In the genomic region with DNA sequence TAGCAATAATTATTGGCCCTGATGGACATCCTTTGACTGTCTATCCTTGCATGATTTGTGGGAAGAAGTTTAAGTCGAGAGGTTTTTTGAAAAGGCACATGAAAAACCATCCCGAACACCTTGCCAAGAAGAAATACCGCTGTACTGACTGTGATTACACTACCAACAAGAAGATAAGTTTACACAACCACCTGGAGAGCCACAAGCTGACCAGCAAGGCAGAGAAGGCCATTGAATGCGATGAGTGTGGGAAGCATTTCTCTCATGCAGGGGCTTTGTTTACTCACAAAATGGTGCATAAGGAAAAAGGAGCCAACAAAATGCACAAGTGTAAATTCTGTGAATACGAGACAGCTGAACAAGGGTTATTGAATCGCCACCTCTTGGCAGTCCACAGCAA, we compare ENCODE assay signal across 30 cellular contexts.
"Had no signal": no experiment of that assay in that cellular context is flagged by ENCODE, and none has a peak within 500 bp of the region (broad histone marks: within the 10 kb centered on the region; RNA-seq: fewer than 3 reads in every experiment).

No MANE protein-coding gene starts in this region.

- H3K27me3 ChIP-seq: ascending aorta, brain microvascular endothelial cell, colonic mucosa, heart left ventricle had no signal

- H3K27ac Mint-ChIP-seq: activated CD4-positive, alpha-beta memory T cell treated with anti-CD3 and anti-CD28 coated beads, Interleukin-2, amount 10 ng/mL, durations not matched to agents 7 days and 5 days; activated CD4-positive, alpha-beta T cell treated with anti-CD3 and anti-CD28 coated beads, Interleukin-2, amount 10 ng/mL, durations not matched to agents 7 days and 5 days; activated naive CD8-positive, alpha-beta T cell treated with anti-CD3 and anti-CD28 coated beads, Interleukin-2, amount 10 ng/mL, durations not matched to agents 7 days and 5 days; activated T-helper 17 cell treated with anti-CD3 and anti-CD28 coated beads, Interleukin-2, amount 50 U/mL, for 72 hours; T-helper 17 cell; T-helper 2 cell treated with Interferon-gamma antibody and Interleukin-4, amounts not matched to agents 5 μg/mL and 100 μg/mL, for 36 hours had no signal

- H3K27ac ChIP-seq: ascending aorta, brain microvascular endothelial cell, colonic mucosa, heart left ventricle, WERI-Rb-1 had no signal

- H3K4me1 ChIP-seq: ascending aorta, colonic mucosa had no signal

- H3K27me3 Mint-ChIP-seq: activated CD4-positive, alpha-beta memory T cell treated with anti-CD3 and anti-CD28 coated beads, Interleukin-2, amount 10 ng/mL, durations not matched to agents 7 days and 5 days; activated CD4-positive, alpha-beta T cell treated with anti-CD3 and anti-CD28 coated beads, Interleukin-2, amount 10 ng/mL, durations not matched to agents 7 days and 5 days; activated naive CD8-positive, alpha-beta T cell treated with anti-CD3 and anti-CD28 coated beads, Interleukin-2, amount 10 ng/mL, durations not matched to agents 7 days and 5 days; activated T-cell treated with anti-CD3 and anti-CD28 coated beads, Interleukin-2, amount 50 U/mL, for 24 hours; activated T-helper 17 cell treated with anti-CD3 and anti-CD28 coated beads, Interleukin-2, amount 50 U/mL, for 72 hours; T-helper 17 cell had no signal

- H3K9me3 ChIP-seq: ascending aorta, colonic mucosa, heart left ventricle had no signal

- ATAC-seq: activated T-helper 17 cell treated with anti-CD3 and anti-CD28 coated beads, Interleukin-2, amount 50 U/mL, for 72 hours; esophagus mucosa; heart left ventricle; T-helper 17 cell had no signal

- DNase-seq: activated CD4-positive, alpha-beta memory T cell treated with anti-CD3 and anti-CD28 coated beads, Interleukin-2, amount 10 ng/mL, durations not matched to agents 7 days and 5 days; activated CD4-positive, alpha-beta T cell treated with anti-CD3 and anti-CD28 coated beads for 1 hour; activated CD4-positive, alpha-beta T cell treated with anti-CD3 and anti-CD28 coated beads for 4 hours; activated CD4-positive, alpha-beta T cell treated with anti-CD3 and anti-CD28 coated beads, Interleukin-2, amount 10 ng/mL, durations not matched to agents 7 days and 5 days; activated CD4-positive, alpha-beta T cell treated with anti-CD3 and anti-CD28 coated beads, Interleukin-2, amount 50 U/mL, for 4 hours; activated CD4-positive, CD25-positive, alpha-beta regulatory T cell; activated CD8-positive, alpha-beta memory T cell treated with anti-CD3 and anti-CD28 coated beads, Interleukin-2, amount 50 U/mL, for 48 hours; activated effector memory CD4-positive, alpha-beta T cell treated with Interleukin-2 at 50 U/mL for 16 hours; activated gamma-delta T cell treated with Interleukin-2 at 50 U/mL for 16 hours; activated naive CD4-positive, alpha-beta T cell treated with anti-CD3 and anti-CD28 coated beads, Interleukin-2, amount 50 U/mL, for 16 hours; activated naive CD4-positive, alpha-beta T cell treated with Interleukin-2 at 50 U/mL for 16 hours; activated naive CD8-positive, alpha-beta T cell treated with anti-CD3 and anti-CD28 coated beads, Interleukin-2, amount 10 ng/mL, durations not matched to agents 7 days and 5 days; activated T-cell treated with anti-CD3 and anti-CD28 coated beads for 4 hours; activated T-cell treated with anti-CD3 and anti-CD28 coated beads, Interleukin-2, amount 50 U/mL, for 24 hours; brain microvascular endothelial cell; central memory CD4-positive, alpha-beta T cell; cerebellar nuclear complex; colonic mucosa; effector CD8-positive, alpha-beta T cell; foreskin fibroblast; heart left ventricle; T-helper 1 cell; T-helper 17 cell; T1000; WERI-Rb-1 had no signal

- H3K9me3 Mint-ChIP-seq: activated CD4-positive, alpha-beta memory T cell treated with anti-CD3 and anti-CD28 coated beads, Interleukin-2, amount 10 ng/mL, durations not matched to agents 7 days and 5 days; activated CD4-positive, alpha-beta T cell treated with anti-CD3 and anti-CD28 coated beads, Interleukin-2, amount 10 ng/mL, durations not matched to agents 7 days and 5 days; activated naive CD8-positive, alpha-beta T cell treated with anti-CD3 and anti-CD28 coated beads, Interleukin-2, amount 10 ng/mL, durations not matched to agents 7 days and 5 days; activated T-cell treated with anti-CD3 and anti-CD28 coated beads, Interleukin-2, amount 50 U/mL, for 24 hours; activated T-helper 17 cell treated with anti-CD3 and anti-CD28 coated beads, Interleukin-2, amount 50 U/mL, for 72 hours; T-helper 2 cell treated with Interferon-gamma antibody and Interleukin-4, amounts not matched to agents 5 μg/mL and 100 μg/mL, for 36 hours had no signal

- H3K4me3 ChIP-seq: ascending aorta, colonic mucosa, heart left ventricle had no signal

- H3K4me1 Mint-ChIP-seq: activated CD4-positive, alpha-beta memory T cell treated with anti-CD3 and anti-CD28 coated beads, Interleukin-2, amount 10 ng/mL, durations not matched to agents 7 days and 5 days; activated CD4-positive, alpha-beta T cell treated with anti-CD3 and anti-CD28 coated beads, Interleukin-2, amount 10 ng/mL, durations not matched to agents 7 days and 5 days; activated naive CD8-positive, alpha-beta T cell treated with anti-CD3 and anti-CD28 coated beads, Interleukin-2, amount 10 ng/mL, durations not matched to agents 7 days and 5 days; activated T-helper 17 cell treated with anti-CD3 and anti-CD28 coated beads, Interleukin-2, amount 50 U/mL, for 72 hours; T-helper 17 cell had no signal

- H3K4me3 Mint-ChIP-seq: activated CD4-positive, alpha-beta memory T cell treated with anti-CD3 and anti-CD28 coated beads, Interleukin-2, amount 10 ng/mL, durations not matched to agents 7 days and 5 days; activated CD4-positive, alpha-beta T cell treated with anti-CD3 and anti-CD28 coated beads, Interleukin-2, amount 10 ng/mL, durations not matched to agents 7 days and 5 days; activated naive CD8-positive, alpha-beta T cell treated with anti-CD3 and anti-CD28 coated beads, Interleukin-2, amount 10 ng/mL, durations not matched to agents 7 days and 5 days; activated T-cell treated with anti-CD3 and anti-CD28 coated beads, Interleukin-2, amount 50 U/mL, for 24 hours; activated T-helper 17 cell treated with anti-CD3 and anti-CD28 coated beads, Interleukin-2, amount 50 U/mL, for 72 hours; T-helper 17 cell; T-helper 2 cell treated with Interferon-gamma antibody and Interleukin-4, amounts not matched to agents 5 μg/mL and 100 μg/mL, for 36 hours had no signal

- FAIRE-seq: frontal cortex had no signal
